In genomic region chr10:132548869-132549268, GRCh38 we compare ENCODE assay signal across 2 cellular contexts.
TF ChIP-seq lines count a peak whose summit lies in the region.

No MANE protein-coding gene starts in this region.

TF ChIP-seq in HepG2, 621 proteins besides CTCF, POLR2A, EP300 and RAD21:
- TF ChIP-seq SP2 (CRISPR knock-in tag; IDR thresholded peaks at IDR 0.05) (no peak), ZNF121 (CRISPR knock-in tag; IDR thresholded peaks at IDR 0.05) (0 out of 2 replicates have a peak, but pooled peaks have one; percentile 21)
TF ChIP-seq in HepG2: peak in this region for 1.

TF ChIP-seq in K562, 482 proteins besides CTCF, POLR2A, EP300 and RAD21:
- no peak for TF ChIP-seq HMBOX1 (IDR thresholded peaks at IDR 0.05)
- peak; percentile 62; the same call in 1 of the 2 replicates for TF ChIP-seq ZNF121 (CRISPR knock-in tag; conservative IDR thresholded peaks at IDR 0.05)
